Comparison of ENCODE assay signal across 15 cellular contexts in genomic region chr4:25986807-25987206, GRCh38.
DNase-seq lines count a peak whose midpoint lies in the region; ATAC-seq, FAIRE-seq and TF ChIP-seq lines count a peak whose summit lies in the region.
"Had no signal": no experiment of that assay in that cellular context is flagged by ENCODE, and none has a peak within 500 bp of the region (broad histone marks: within the 10 kb centered on the region; RNA-seq: fewer than 3 reads in every experiment).

No MANE protein-coding gene starts in this region.

- no peak overlapping the region for H3K23ac ChIP-seq in H1 (ENCODE audit: insufficient read length)

- no peaks in the 10 kb centered on the region for H3K4me1 ChIP-seq in H1 (replicated peaks in 1 of 4; ENCODE audit: control insufficient read depth in 3 of 4, insufficient read depth in 4 of 4, low read length in 3 of 4)
- H3K4me1 ChIP-seq: BLaER1 had no signal

- H2BK20ac ChIP-seq in H1 (ENCODE audit: low read length), result no peak overlapping the region

- no peaks in the 10 kb centered on the region for H3K23me2 ChIP-seq in H1 (ENCODE audit: low read depth, low read length)

- 0 out of 2 replicates have a peak overlapping the region, but pooled peaks have one; percentile 74 for H2BK15ac ChIP-seq in H1 (ENCODE audit: low read length)

- H3K9ac ChIP-seq in H1 (replicated peaks in 1 of 4; ENCODE audit: extremely low read depth in 1 of 4, low read depth in 3 of 4, low read length in 3 of 4), result no peak overlapping the region
- H3K9ac ChIP-seq: BLaER1 had no signal

- H3K4me3 Mint-ChIP-seq in activated CD8-positive, alpha-beta memory T cell treated with anti-CD3 and anti-CD28 coated beads, Interleukin-2, amount 10 ng/mL, durations not matched to agents 7 days and 5 days, result no peak overlapping the region
- H3K4me3 Mint-ChIP-seq in neural crest cell, result no peak overlapping the region
- H3K4me3 Mint-ChIP-seq in activated T-cell treated with anti-CD3 and anti-CD28 coated beads, Interleukin-2, amount 50 U/mL, for 72 hours, result no peak overlapping the region
- H3K4me3 Mint-ChIP-seq: IgD-negative memory B cell had no signal

- TF ChIP-seq RAD21 in H1 (IDR thresholded peaks at IDR 0.05 in 1 of 2, conservative IDR thresholded peaks at IDR 0.05 in 1 of 2; ENCODE audit: low read depth in 2 of 2, low read length in 2 of 2), result no peak

- H4K91ac ChIP-seq in H1 (replicated peaks; ENCODE audit: insufficient read length, low read length), result no peak overlapping the region

- H3K36me3 Mint-ChIP-seq in activated CD8-positive, alpha-beta memory T cell treated with anti-CD3 and anti-CD28 coated beads, Interleukin-2, amount 10 ng/mL, durations not matched to agents 7 days and 5 days, result no peaks in the 10 kb centered on the region
- H3K36me3 Mint-ChIP-seq in neural crest cell (ENCODE audit: low read depth), result no peaks in the 10 kb centered on the region
- no peaks in the 10 kb centered on the region for H3K36me3 Mint-ChIP-seq in activated T-cell treated with anti-CD3 and anti-CD28 coated beads, Interleukin-2, amount 50 U/mL, for 72 hours (ENCODE audit: insufficient read depth in 2 of 2)
- H3K36me3 Mint-ChIP-seq: IgD-negative memory B cell had no signal

- no peak for TF ChIP-seq EP300 in H1 (IDR thresholded peaks at IDR 0.05; ENCODE audit: borderline replicate concordance in 1 of 2, low read depth in 2 of 2, low read length in 2 of 2)

- peaks cover 9% of the 10 kb centered on the region for H3K4me1 Mint-ChIP-seq in activated CD8-positive, alpha-beta memory T cell treated with anti-CD3 and anti-CD28 coated beads, Interleukin-2, amount 10 ng/mL, durations not matched to agents 7 days and 5 days
- peaks cover 40% of the 10 kb centered on the region for H3K4me1 Mint-ChIP-seq in neural crest cell
- H3K4me1 Mint-ChIP-seq in activated T-cell treated with anti-CD3 and anti-CD28 coated beads, Interleukin-2, amount 50 U/mL, for 72 hours (ENCODE audit: low read depth), result peaks cover 10% of the 10 kb centered on the region

- H2BK5ac ChIP-seq in H1 (ENCODE audit: low read depth, low read length), result no peak overlapping the region

- no peak overlapping the region for H2AK5ac ChIP-seq in H1 (ENCODE audit: low read depth, low read length)

- no peak for ATAC-seq in activated CD8-positive, alpha-beta memory T cell treated with anti-CD3 and anti-CD28 coated beads, Interleukin-2, amount 10 ng/mL, durations not matched to agents 7 days and 5 days
- no peak for ATAC-seq in GM18907 (IDR thresholded peaks at IDR 0.05; ENCODE audit: unreplicated experiment)
- ATAC-seq in activated T-cell treated with anti-CD3 and anti-CD28 coated beads, Interleukin-2, amount 50 U/mL, for 72 hours (replicated peaks in 1 of 2), result no peak
- ATAC-seq: GM12878 had no signal

- H3K56ac ChIP-seq in H1 (replicated peaks; ENCODE audit: insufficient read length, low read depth, low read length), result no peak overlapping the region

- H3K27ac Mint-ChIP-seq in activated CD8-positive, alpha-beta memory T cell treated with anti-CD3 and anti-CD28 coated beads, Interleukin-2, amount 10 ng/mL, durations not matched to agents 7 days and 5 days, result no peak overlapping the region
- peak overlapping the region; percentile 73 for H3K27ac Mint-ChIP-seq in neural crest cell (ENCODE audit: unreplicated experiment)
- H3K27ac Mint-ChIP-seq in activated T-cell treated with anti-CD3 and anti-CD28 coated beads, Interleukin-2, amount 50 U/mL, for 72 hours, result no peak overlapping the region
- H3K27ac Mint-ChIP-seq: IgD-negative memory B cell had no signal

- H2BK120ac ChIP-seq in H1 (replicated peaks; ENCODE audit: low read depth, low read length), result no peak overlapping the region

- no peak overlapping the region for H3K4me3 ChIP-seq in H1 (ENCODE audit: extremely low read depth in 1 of 4, insufficient read depth in 2 of 4, low read depth in 3 of 4, low read length in 4 of 4)
- H3K4me3 ChIP-seq: BLaER1, GM12878 had no signal

- H3K4me2 ChIP-seq in H1 (ENCODE audit: insufficient read depth in 1 of 2, low read depth in 2 of 2, low read length in 2 of 2), result no peak overlapping the region
- H3K4me2 ChIP-seq: BLaER1 had no signal

- H4K8ac ChIP-seq in H1 (ENCODE audit: extremely low read depth, insufficient read depth, low read length), result no peak overlapping the region

- CTCF ChIA-PET in activated CD8-positive, alpha-beta memory T cell treated with anti-CD3 and anti-CD28 coated beads, Interleukin-2, amount 10 ng/mL, durations not matched to agents 7 days and 5 days (lab: Charles Lee), result interaction anchor here (1.3 to 2.8 kb wide), 8 partner anchors 14 to 1023 kb away, joined by 3 to 21 read pairs (median 12); no protein-coding TSS in a partner anchor
- CTCF ChIA-PET in H1 (lab: Charles Lee; ENCODE audit: partially characterized antibody), result interaction anchor here (0.6 to 6.3 kb wide), 26 partner anchors 8 to 582 kb away, joined by 3 to 38 read pairs (median 4); no protein-coding TSS in a partner anchor

- FAIRE-seq in H1 (lab: Jason Lieb, UNC), result no peak
- FAIRE-seq: GM12878, GM18507 had no signal

- H3K9me3 ChIP-seq in H1 (ENCODE audit: insufficient read depth in 2 of 2, low read depth in 1 of 2, low read length in 1 of 2), result no peaks in the 10 kb centered on the region

- peaks cover 2% of the 10 kb centered on the region for H3K27me3 Mint-ChIP-seq in activated CD8-positive, alpha-beta memory T cell treated with anti-CD3 and anti-CD28 coated beads, Interleukin-2, amount 10 ng/mL, durations not matched to agents 7 days and 5 days
- peaks cover 3% of the 10 kb centered on the region for H3K27me3 Mint-ChIP-seq in neural crest cell (ENCODE audit: low read depth)
- peaks cover 27% of the 10 kb centered on the region for H3K27me3 Mint-ChIP-seq in activated T-cell treated with anti-CD3 and anti-CD28 coated beads, Interleukin-2, amount 50 U/mL, for 72 hours (ENCODE audit: low read depth)

- H3K36me3 ChIP-seq in H1 (ENCODE audit: control insufficient read depth in 2 of 4, insufficient read depth in 4 of 4, low read length in 3 of 4), result no peaks in the 10 kb centered on the region
- H3K36me3 ChIP-seq: BLaER1 had no signal

- H3K27me3 ChIP-seq in H1 (replicated peaks in 1 of 4; ENCODE audit: control insufficient read depth in 3 of 4, extremely low read depth in 1 of 4, insufficient read depth in 3 of 4, low read length in 3 of 4), result no peaks in the 10 kb centered on the region
- H3K27me3 ChIP-seq: BLaER1 had no signal

- no peak overlapping the region for H3K14ac ChIP-seq in H1 (ENCODE audit: insufficient read length)

- H3K27ac ChIP-seq in H1 (ENCODE audit: low read depth, low read length), result no peak overlapping the region
- H3K27ac ChIP-seq: 22Rv1, BLaER1 had no signal

- POLR2A ChIA-PET in H1 (lab: Charles Lee; ENCODE audit: partially characterized antibody), result interaction anchor here (0.6 to 3.6 kb wide), 3 partner anchors 43 to 1004 kb away, joined by 3 to 23 read pairs (median 3); no protein-coding TSS in a partner anchor

- H3K79me2 ChIP-seq in H1 (ENCODE audit: control insufficient read depth in 1 of 2, insufficient read depth in 2 of 2, low read length in 2 of 2), result no peaks in the 10 kb centered on the region

- no peaks in the 10 kb centered on the region for H4K20me1 ChIP-seq in H1 (replicated peaks in 1 of 2; ENCODE audit: control insufficient read depth in 1 of 2, insufficient read depth in 2 of 2, low read length in 2 of 2)
- H4K20me1 ChIP-seq: BLaER1 had no signal

- no peak for TF ChIP-seq CTCF in H1 (IDR thresholded peaks at IDR 0.05; ENCODE audit: control extremely low read depth in 1 of 3, insufficient read depth in 1 of 3, low read depth in 1 of 3, low read length in 3 of 3)
- TF ChIP-seq CTCF in neural crest cell (conservative IDR thresholded peaks at IDR 0.05), result no peak

- no peak overlapping the region for H4K5ac ChIP-seq in H1 (ENCODE audit: insufficient read length, low read depth, low read length)

- H3K4ac ChIP-seq in H1 (replicated peaks; ENCODE audit: insufficient read length, low read depth, low read length), result no peak overlapping the region

- no peak for TF ChIP-seq POLR2A in H1 (IDR thresholded peaks at IDR 0.05; ENCODE audit: control extremely low read depth in 1 of 2, low read depth in 2 of 2, low read length in 2 of 2)

- H3K9me3 Mint-ChIP-seq in activated CD8-positive, alpha-beta memory T cell treated with anti-CD3 and anti-CD28 coated beads, Interleukin-2, amount 10 ng/mL, durations not matched to agents 7 days and 5 days (ENCODE audit: low read depth), result no peaks in the 10 kb centered on the region
- H3K9me3 Mint-ChIP-seq in neural crest cell, result peaks cover 2% of the 10 kb centered on the region
- H3K9me3 Mint-ChIP-seq in activated T-cell treated with anti-CD3 and anti-CD28 coated beads, Interleukin-2, amount 50 U/mL, for 72 hours, result no peaks in the 10 kb centered on the region
- H3K9me3 Mint-ChIP-seq: IgD-negative memory B cell had no signal

- no peak overlapping the region for H2AFZ ChIP-seq in H1 (ENCODE audit: low read length)

- WGBS in H1 (ENCODE audit: extremely low coverage in 1 of 2, insufficient coverage in 1 of 2, insufficient read length in 1 of 2, insufficient replicate concordance in 2 of 2, low coverage in 1 of 2, low lambda C conversion rate in 2 of 2, missing lambda C conversion rate in 1 of 2), 2 experiments, result 92% methylated on average over 7 of the region's 7 CpGs; no CpG with 5 or more reads in 1 of the 2 experiments

- no peaks in the 10 kb centered on the region for H3K79me1 ChIP-seq in H1 (ENCODE audit: low read depth, low read length)

- DNase-seq in activated CD8-positive, alpha-beta memory T cell treated with anti-CD3 and anti-CD28 coated beads for 24 hours, result peak; percentile 13
- DNase-seq in activated CD8-positive, alpha-beta memory T cell treated with anti-CD3 and anti-CD28 coated beads, Interleukin-2, amount 10 ng/mL, durations not matched to agents 7 days and 5 days, result no peak
- DNase-seq in H1 (ENCODE audit: low read depth in 1 of 2, low spot score in 2 of 2), result peak in 1 of 2 experiments; percentile 23
- no peak for DNase-seq in neural crest cell (ENCODE audit: low read depth, low spot score)
- peak; percentile 44 for DNase-seq in retina
- no peak for DNase-seq in D341Med (ENCODE audit: low spot score)
- no peak for DNase-seq in activated T-cell treated with anti-CD3 and anti-CD28 coated beads, Interleukin-2, amount 50 U/mL, for 72 hours
- DNase-seq: DMS 273 treated with DMSO at 0.1 percent for 48 hours, H7 had no signal

- H2BK12ac ChIP-seq in H1 (ENCODE audit: low read depth, low read length), result peak overlapping the region; percentile 63; the same call in 1 of the 2 replicates

- no peak overlapping the region for H3K18ac ChIP-seq in H1 (ENCODE audit: extremely low read depth, low read length)

TF ChIP-seq in H1, 55 proteins besides CTCF, POLR2A, EP300 and RAD21 (continues in another document):
- TF ChIP-seq RXRA (IDR thresholded peaks at IDR 0.05; ENCODE audit: insufficient read depth, low read depth, low read length) (no peak), JUND (IDR thresholded peaks at IDR 0.05; ENCODE audit: low read length) (no peak), JUN (IDR thresholded peaks at IDR 0.05; ENCODE audit: low read depth, low read length) (no peak), SP1 (IDR thresholded peaks at IDR 0.05; ENCODE audit: low read depth, low read length) (no peak)
- TF ChIP-seq, protein P1, sequence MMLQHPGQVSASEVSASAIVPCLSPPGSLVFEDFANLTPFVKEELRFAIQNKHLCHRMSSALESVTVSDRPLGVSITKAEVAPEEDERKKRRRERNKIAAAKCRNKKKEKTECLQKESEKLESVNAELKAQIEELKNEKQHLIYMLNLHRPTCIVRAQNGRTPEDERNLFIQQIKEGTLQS (IDR thresholded peaks at IDR 0.05; ENCODE audit: insufficient read depth, low read depth, low read length), result no peak

Comparison
In these comparisons a context has a peak if more than half of its experiments do, and no peak if none do; other contexts are left out.
1. DNase-seq: peak in activated CD8-positive, alpha-beta memory T cell treated with anti-CD3 and anti-CD28 coated beads for 24 hours (single experiment) and retina (single experiment); none in activated CD8-positive, alpha-beta memory T cell treated with anti-CD3 and anti-CD28 coated beads, Interleukin-2, amount 10 ng/mL, durations not matched to agents 7 days and 5 days (single experiment), neural crest cell (single experiment), D341Med (single experiment) and activated T-cell treated with anti-CD3 and anti-CD28 coated beads, Interleukin-2, amount 50 U/mL, for 72 hours (0 of 2).